8 cellular contexts compared by ENCODE assay signal in the genomic region with DNA sequence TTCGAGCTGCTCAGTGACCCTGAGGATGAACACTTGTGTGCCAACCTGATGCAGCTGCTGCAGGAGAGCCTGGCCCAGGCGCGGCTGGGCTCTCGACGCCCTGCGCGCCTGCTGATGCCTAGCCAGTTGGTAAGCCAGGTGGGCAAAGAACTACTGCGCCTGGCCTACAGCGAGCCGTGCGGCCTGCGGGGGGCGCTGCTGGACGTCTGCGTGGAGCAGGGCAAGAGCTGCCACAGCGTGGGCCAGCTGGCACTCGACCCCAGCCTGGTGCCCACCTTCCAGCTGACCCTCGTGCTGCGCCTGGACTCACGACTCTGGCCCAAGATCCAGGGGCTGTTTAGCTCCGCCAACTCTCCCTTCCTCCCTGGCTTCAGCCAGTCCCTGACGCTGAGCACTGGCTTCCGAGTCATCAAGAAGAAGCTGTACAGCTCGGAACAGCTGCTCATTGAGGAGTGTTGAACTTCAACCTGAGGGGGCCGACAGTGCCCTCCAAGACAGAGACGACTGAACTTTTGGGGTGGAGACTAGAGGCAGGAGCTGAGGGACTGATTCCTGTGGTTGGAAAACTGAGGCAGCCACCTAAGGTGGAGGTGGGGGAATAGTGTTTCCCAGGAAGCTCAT. TPM values are rescaled to one million over a fixed set of nuclear protein-coding genes. Genes with fewer than 3 reads are reported as not detected.
A peak's percentile ranks its signal among the peaks of the same experiment; 100 is the strongest.
DNase-seq lines count a peak whose midpoint lies in the region; ATAC-seq and TF ChIP-seq lines count a peak whose summit lies in the region.

No MANE protein-coding gene starts in this region.

- peaks cover 3% of the 10 kb centered on the region for H3K4me1 ChIP-seq in iPS DF 6.9 (ENCODE audit: control insufficient read depth, insufficient read depth, low read length)

- H3K4me3 Mint-ChIP-seq in HFFc6: peak overlapping the region; percentile 95

- ATAC-seq in GM18873 (IDR thresholded peaks at IDR 0.05; ENCODE audit: low FRiP score, unreplicated experiment): no peak
- no peak for ATAC-seq in GM21786 (IDR thresholded peaks at IDR 0.05; ENCODE audit: unreplicated experiment)

- no peaks in the 10 kb centered on the region for H3K9me3 ChIP-seq in iPS DF 6.9 (ENCODE audit: control insufficient read depth, insufficient read depth, low read length)

- peaks cover 3% of the 10 kb centered on the region; the same call in 1 of the 2 replicates for H3K36me3 ChIP-seq in iPS DF 6.9 (ENCODE audit: control insufficient read depth, insufficient read depth, low read length)

- DNase-seq in HFFc6 (peak; percentile 31), SW480 (ENCODE audit: low spot score) (peak; percentile 62), astrocyte of the cerebellum (ENCODE audit: low read depth) (no peak), iPS DF 6.9 (ENCODE audit: low read depth, low spot score) (no peak), retinal pigment epithelial cell (ENCODE audit: low read depth) (no peak)

- peaks cover 3% of the 10 kb centered on the region for H3K27me3 Mint-ChIP-seq in HFFc6 (ENCODE audit: insufficient read depth)

- H3K27ac Mint-ChIP-seq in HFFc6: peak overlapping the region; percentile 77

- H3K27ac ChIP-seq in C4-2B: peak overlapping the region; percentile 98
- H3K27ac ChIP-seq in iPS DF 6.9 (ENCODE audit: low read length): no peak overlapping the region

- no peaks in the 10 kb centered on the region for H3K9me3 Mint-ChIP-seq in HFFc6

- in situ Hi-C loops in astrocyte of the cerebellum (cut with HindIII; ENCODE audit: low sequenced_read_pairs): no loop called here

- WGBS in iPS DF 6.9 (ENCODE audit: insufficient coverage, insufficient read length): no CpG with 5 or more reads among the region's 26 CpGs

- no peaks in the 10 kb centered on the region for H3K27me3 ChIP-seq in iPS DF 6.9 (ENCODE audit: control insufficient read depth, insufficient read depth, low read length)

- TF ChIP-seq CTCF in C4-2B (conservative IDR thresholded peaks at IDR 0.05) (peak; percentile 76), HFFc6 (IDR thresholded peaks at IDR 0.05) (peak; percentile 87), astrocyte of the cerebellum (IDR thresholded peaks at IDR 0.05; ENCODE audit: low read depth, low read length, missing control alignments) (peak; percentile 66), retinal pigment epithelial cell (conservative IDR thresholded peaks at IDR 0.05; ENCODE audit: low read depth, low read length) (peak; percentile 81)

- H3K4me3 ChIP-seq in astrocyte of the cerebellum (ENCODE audit: low read depth, low read length): peak overlapping the region; percentile 97
- peak overlapping the region; percentile 69; the same call in 1 of the 2 replicates for H3K4me3 ChIP-seq in iPS DF 6.9 (ENCODE audit: low read length)
- peak overlapping the region; percentile 98 for H3K4me3 ChIP-seq in retinal pigment epithelial cell (ENCODE audit: low read length)

- peaks cover 49% of the 10 kb centered on the region for H3K4me1 Mint-ChIP-seq in HFFc6 (ENCODE audit: low read depth)

- H3K36me3 Mint-ChIP-seq in HFFc6 (ENCODE audit: low read depth): peaks cover 16% of the 10 kb centered on the region

RNA-seq across cellular contexts. Expression of gene DDIT4, which starts 1.1 kb away (rescaled TPM):
- 10 to 100 TPM; 27.7 to 32.4 (median 30.0) TPM for total RNA-seq in HFFc6 (2021; fragmentation: NEBNext Ultra II Directional; extraction: Animal tissue kit (Norgen Biotek cat#: 25700))

RNA-seq across cellular contexts. Expression of gene ASCC1, which starts 58.8 kb away (rescaled TPM):
- total RNA-seq in HFFc6 (2021; fragmentation: NEBNext Ultra II Directional; extraction: Animal tissue kit (Norgen Biotek cat#: 25700)): 10 to 100 TPM; 21.0 to 29.6 (median 25.3) TPM

RNA-seq across cellular contexts. Expression of gene ANAPC16, which starts 59.0 kb away (rescaled TPM):
- 10 to 100 TPM; 40.4 to 46.0 (median 40.7) TPM for total RNA-seq in HFFc6 (2021; fragmentation: NEBNext Ultra II Directional; extraction: Animal tissue kit (Norgen Biotek cat#: 25700))

Comparison
In these comparisons a context has a peak if more than half of its experiments do, and no peak if none do; other contexts are left out.
1. DNase-seq: peak in HFFc6 (single experiment) and SW480 (single experiment); none in astrocyte of the cerebellum (single experiment), iPS DF 6.9 (single experiment) and retinal pigment epithelial cell (single experiment).
2. Peak in every context shown above with its lines, with median percentiles within 50 percentile points of each other: CTCF ChIP-seq and H3K4me3 ChIP-seq.